ENCODE assay signal across 17 cellular contexts in the genomic region with DNA sequence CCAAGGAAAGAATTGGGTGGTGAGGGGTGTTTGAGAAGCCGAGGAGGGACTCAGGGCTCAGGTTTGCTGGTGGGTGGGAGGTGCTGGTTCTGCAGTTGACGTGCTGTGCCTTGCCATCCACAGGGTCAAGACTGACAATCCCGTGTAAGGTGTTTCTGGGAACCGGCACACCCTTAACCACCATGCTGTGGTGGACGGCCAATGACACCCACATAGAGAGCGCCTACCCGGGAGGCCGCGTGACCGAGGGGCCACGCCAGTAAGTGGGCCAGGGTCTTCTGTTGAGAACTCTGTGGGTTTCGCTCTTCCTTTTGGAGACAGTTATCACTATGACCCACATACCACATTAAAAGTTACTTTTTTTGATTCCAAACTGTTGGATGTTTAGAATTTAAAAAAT. TPM values are rescaled to one million over a fixed set of nuclear protein-coding genes. Genes with fewer than 3 reads are reported as not detected.
"Had no signal": no experiment of that assay in that cellular context is flagged by ENCODE, and none has a peak within 500 bp of the region (broad histone marks: within the 10 kb centered on the region; RNA-seq: fewer than 3 reads in every experiment).

No MANE protein-coding gene starts in this region.

- H3K9me3 ChIP-seq: psoas muscle, tibial nerve had no signal

- H3K4me3 ChIP-seq: dorsolateral prefrontal cortex, lung, psoas muscle, tibial nerve had no signal

- H3K36me3 Mint-ChIP-seq: naive thymus-derived CD4-positive, alpha-beta T cell; WTC11 had no signal

- H3K27ac ChIP-seq: dorsolateral prefrontal cortex, psoas muscle had no signal

- H3K36me3 ChIP-seq: tibial nerve had no signal

- H3K27ac Mint-ChIP-seq: activated CD4-positive, alpha-beta T cell treated with anti-CD3 and anti-CD28 coated beads, Interleukin-2, amount 10 ng/mL, durations not matched to agents 24 days and 14 days; activated naive CD4-positive, alpha-beta T cell treated with anti-CD3 and anti-CD28 coated beads, Interleukin-2, amount 50 U/mL, for 72 hours; WTC11 had no signal

- H3K27me3 ChIP-seq: tibial nerve had no signal

- ATAC-seq: activated naive CD4-positive, alpha-beta T cell treated with anti-CD3 and anti-CD28 coated beads, Interleukin-2, amount 50 U/mL, for 72 hours; esophagus mucosa; left cardiac atrium; naive thymus-derived CD4-positive, alpha-beta T cell; psoas muscle; WTC11 had no signal

- DNase-seq: activated CD4-positive, alpha-beta T cell treated with anti-CD3 and anti-CD28 coated beads, Interleukin-2, amount 10 ng/mL, durations not matched to agents 24 days and 14 days; activated effector memory CD4-positive, alpha-beta T cell treated with Interleukin-2 at 50 U/mL for 16 hours; amygdala; dorsolateral prefrontal cortex; glutamatergic neuron; left cardiac atrium; naive thymus-derived CD4-positive, alpha-beta T cell; nucleus accumbens; psoas muscle; stimulated activated CD4-positive, alpha-beta T cell treated with anti-CD3 and anti-CD28 coated beads, Interleukin-15, amount 100 ng/mL, for 24 hours; stimulated activated CD4-positive, alpha-beta T cell treated with anti-CD3 and anti-CD28 coated beads, Interleukin-4, amount 100 ng/mL, for 4 hours had no signal

- H3K9me3 Mint-ChIP-seq: activated CD4-positive, alpha-beta T cell treated with anti-CD3 and anti-CD28 coated beads, Interleukin-2, amount 10 ng/mL, durations not matched to agents 24 days and 14 days; naive thymus-derived CD4-positive, alpha-beta T cell; WTC11 had no signal

- H3K4me3 Mint-ChIP-seq: activated CD4-positive, alpha-beta T cell treated with anti-CD3 and anti-CD28 coated beads, Interleukin-2, amount 10 ng/mL, durations not matched to agents 24 days and 14 days; naive thymus-derived CD4-positive, alpha-beta T cell; WTC11 had no signal

RNA-seq across cellular contexts. Expression of a gene that starts 32.6 kb away (rescaled TPM):
- total RNA-seq: cerebellum had no signal
- polyA plus RNA-seq: naive thymus-derived CD4-positive, alpha-beta T cell had no signal
